Comparison of ENCODE assay signal across 8 cellular contexts in genomic region chr14:31449971-31450610, GRCh38. TPM values are rescaled to one million over a fixed set of nuclear protein-coding genes. Genes with fewer than 3 reads are reported as not detected.
DNase-seq lines count a peak whose midpoint lies in the region; ATAC-seq and TF ChIP-seq lines count a peak whose summit lies in the region.

No MANE protein-coding gene starts in this region.

- H2BK120ac ChIP-seq in mesenchymal stem cell (ENCODE audit: low read depth, low read length), result no peak overlapping the region

- H3K4ac ChIP-seq in mesenchymal stem cell (ENCODE audit: low read depth in 1 of 2, low read length in 2 of 2), result no peak overlapping the region

- H4K91ac ChIP-seq in mesenchymal stem cell (ENCODE audit: low read length), result no peak overlapping the region

- no peaks in the 10 kb centered on the region for H3K27me3 ChIP-seq in mesenchymal stem cell (ENCODE audit: control insufficient read depth in 1 of 2, insufficient read depth in 1 of 2, low read length in 2 of 2)

- peaks cover 4 to 50% of the 10 kb centered on the region in 2 experiments for H3K36me3 ChIP-seq in mesenchymal stem cell (ENCODE audit: control insufficient read depth in 1 of 2, insufficient read depth in 2 of 2, low read depth in 1 of 2, low read length in 2 of 2)

- no peak overlapping the region for H2BK12ac ChIP-seq in mesenchymal stem cell (ENCODE audit: low read length in 2 of 2)

- no peak overlapping the region for H3K18ac ChIP-seq in mesenchymal stem cell (ENCODE audit: low read depth in 1 of 2, low read length in 2 of 2)

- no peak overlapping the region for H3K4me2 ChIP-seq in mesenchymal stem cell (ENCODE audit: low read length, poor library complexity, severe bottlenecking)

- H3K9ac ChIP-seq in mesenchymal stem cell (ENCODE audit: low read length), result peak overlapping the region; percentile 13

- H3K27ac ChIP-seq in mesenchymal stem cell (ENCODE audit: low read length, poor library complexity, severe bottlenecking), result no peak overlapping the region

- peaks cover 4% of the 10 kb centered on the region for H3K79me1 ChIP-seq in mesenchymal stem cell (replicated peaks; ENCODE audit: low read length, poor library complexity, severe bottlenecking)

- H2AFZ ChIP-seq in mesenchymal stem cell (ENCODE audit: low read depth, low read length), result no peak overlapping the region

- no peak overlapping the region for H4K8ac ChIP-seq in mesenchymal stem cell (ENCODE audit: low read length)

- H2BK15ac ChIP-seq in mesenchymal stem cell (ENCODE audit: low read depth, poor library complexity, severe bottlenecking), result no peak overlapping the region

- no peak overlapping the region for H2AK5ac ChIP-seq in mesenchymal stem cell (ENCODE audit: low read length, severe bottlenecking)

- WGBS in mesenchymal stem cell, result no CpG with 5 or more reads among the region's 2 CpGs

- no peak overlapping the region for H3K23ac ChIP-seq in mesenchymal stem cell (ENCODE audit: low read length in 2 of 2)

- no peak overlapping the region for H3K14ac ChIP-seq in mesenchymal stem cell (ENCODE audit: low read length in 2 of 2)

- DNase-seq in EL, result peak; percentile 46
- peak; percentile 32 for DNase-seq in HCEC 1CT
- peak; percentile 50 for DNase-seq in NCI-H748 (lab: John Stamatoyannopoulos, UW; ENCODE audit: unreplicated experiment)
- peak; percentile 76 for DNase-seq in choroid plexus epithelial cell (ENCODE audit: low read depth)
- peak; percentile 48 for DNase-seq in mesenchymal stem cell
- no peak for DNase-seq in cortex of kidney (lab: John Stamatoyannopoulos, UW)

- no peak overlapping the region for H2BK5ac ChIP-seq in mesenchymal stem cell (ENCODE audit: low read depth, low read length, poor library complexity, severe bottlenecking)

- H3K4me3 ChIP-seq in choroid plexus epithelial cell (ENCODE audit: low read depth, low read length), result no peak overlapping the region
- H3K4me3 ChIP-seq in mesenchymal stem cell (ENCODE audit: insufficient read depth in 1 of 2, low read depth in 1 of 2, low read length in 2 of 2), result no peak overlapping the region

- no peaks in the 10 kb centered on the region for H3K9me3 ChIP-seq in mesenchymal stem cell (ENCODE audit: control insufficient read depth, low read length)

- ATAC-seq in GM21390 (IDR thresholded peaks at IDR 0.05; ENCODE audit: unreplicated experiment) (no peak), GM19328 (IDR thresholded peaks at IDR 0.05; ENCODE audit: unreplicated experiment) (no peak)

- peak; percentile 65 for TF ChIP-seq CTCF in choroid plexus epithelial cell (conservative IDR thresholded peaks at IDR 0.05; ENCODE audit: low read depth, low read length)

- no peaks in the 10 kb centered on the region for H3K4me1 ChIP-seq in mesenchymal stem cell (ENCODE audit: control insufficient read depth, insufficient read depth, low read depth, low read length)

RNA-seq across cellular contexts. Expression of gene DTD2, which starts 7.2 kb away (rescaled TPM):
- 13.2 TPM for polyA plus RNA-seq in mesenchymal stem cell (2013, experiment 1 of 2)
- polyA plus RNA-seq in mesenchymal stem cell (2013, experiment 2 of 2), result 14.0 TPM

RNA-seq across cellular contexts. Expression of gene HEATR5A, which starts 29.7 kb away (rescaled TPM):
- 19.5 TPM for polyA plus RNA-seq in mesenchymal stem cell (2013, experiment 1 of 2)
- 18.7 TPM for polyA plus RNA-seq in mesenchymal stem cell (2013, experiment 2 of 2)

RNA-seq across cellular contexts. Expression of gene GPR33, which starts 37.7 kb away (rescaled TPM):
- polyA plus RNA-seq in mesenchymal stem cell (2013, experiment 1 of 2), result not detected
- not detected for polyA plus RNA-seq in mesenchymal stem cell (2013, experiment 2 of 2)
